Comparison of ENCODE assay signal across 11 cellular contexts in genomic region chr5:132695956-132696355, GRCh38. TPM values are rescaled to one million over a fixed set of nuclear protein-coding genes. Genes with fewer than 3 reads are reported as not detected.
"Had no signal": no experiment of that assay in that cellular context is flagged by ENCODE, and none has a peak within 500 bp of the region (broad histone marks: within the 10 kb centered on the region; RNA-seq: fewer than 3 reads in every experiment).

No MANE protein-coding gene starts in this region.

- H2AFZ ChIP-seq: GM23248 had no signal

- H3K4me1 Mint-ChIP-seq: IgD-negative memory B cell had no signal

- H3K27me3 Mint-ChIP-seq: IgD-negative memory B cell had no signal

- H3K36me3 ChIP-seq: HAP-1 had no signal

- H3K4me3 Mint-ChIP-seq: HFFc6, IgD-negative memory B cell had no signal

- H3K4me3 ChIP-seq: GM23248, HAP-1 had no signal

- DNase-seq: GM23248, GOT3, H7, HFFc6, KBM-7 had no signal

- H3K27ac ChIP-seq: GM23248, HL-60 had no signal

- FAIRE-seq: HepG2 had no signal

- H3K4me1 ChIP-seq: HAP-1 had no signal

- H3K9ac ChIP-seq: GM23248 had no signal

- H3K9me3 ChIP-seq: HAP-1 had no signal

- H3K27ac Mint-ChIP-seq: HFFc6, IgD-negative memory B cell had no signal

- H3K9me3 Mint-ChIP-seq: HFFc6, IgD-negative memory B cell had no signal

RNA-seq across cellular contexts. Expression of gene IL4, which starts 22.2 kb away (rescaled TPM):
- total RNA-seq: GM23248, H4, H7, HepG2, HFFc6, HT1080 had no signal
- polyA plus RNA-seq: HepG2, IgD-negative memory B cell had no signal

RNA-seq across cellular contexts. Expression of gene IL13, which starts 38.0 kb away (rescaled TPM):
- total RNA-seq: GM23248, H4, H7, HepG2, HFFc6, HT1080 had no signal
- polyA plus RNA-seq: GM23248, IgD-negative memory B cell had no signal

RNA-seq across cellular contexts. Expression of gene CCNI2, which starts 51.3 kb away (rescaled TPM):
- total RNA-seq: GM23248, H4, HepG2, HFFc6, HT1080 had no signal
- polyA plus RNA-seq: HepG2 had no signal
